11 cellular contexts compared by ENCODE assay signal in genomic region chr4:2871911-2872310, GRCh38. TPM values are rescaled to one million over a fixed set of nuclear protein-coding genes. Genes with fewer than 3 reads are reported as not detected.
DNase-seq lines count a peak whose midpoint lies in the region; ATAC-seq, FAIRE-seq and TF ChIP-seq lines count a peak whose summit lies in the region.
"Had no signal": no experiment of that assay in that cellular context is flagged by ENCODE, and none has a peak within 500 bp of the region (broad histone marks: within the 10 kb centered on the region; RNA-seq: fewer than 3 reads in every experiment).

No MANE protein-coding gene starts in this region.

- POLR2A ChIA-PET in PC-3 (lab: Charles Lee; ENCODE audit: unreplicated experiment), result no interaction called here

- H3K27me3 ChIP-seq in left ventricle myocardium inferior (ENCODE audit: low read depth) (no peaks in the 10 kb centered on the region), PC-3 (ENCODE audit: low read length) (no peaks in the 10 kb centered on the region), dorsolateral prefrontal cortex (no peaks in the 10 kb centered on the region), pancreas (no peaks in the 10 kb centered on the region)

- no peak overlapping the region for H2AFZ ChIP-seq in PC-3 (ENCODE audit: low read length)

- CTCF ChIA-PET in PC-3 (lab: Charles Lee), result no interaction called here

- WGBS in pancreas, 2 donors, result 64 to 70% methylated on average over 2 of the region's 2 CpGs

- no peak for FAIRE-seq in pancreas (lab: Jason Lieb, UNC)

- peaks cover 12% of the 10 kb centered on the region for H3K36me3 ChIP-seq in left ventricle myocardium inferior
- 0 out of 2 replicates have a peak, but pooled peaks cover 4% of the 10 kb centered on the region for H3K36me3 ChIP-seq in PC-3 (ENCODE audit: low read depth, low read length)
- H3K36me3 ChIP-seq in pancreas, result no peaks in the 10 kb centered on the region

- H3K4me3 ChIP-seq in left ventricle myocardium inferior, result no peak overlapping the region
- no peak overlapping the region for H3K4me3 ChIP-seq in PC-3 (ENCODE audit: low read length)
- H3K4me3 ChIP-seq in dorsolateral prefrontal cortex, result peak overlapping the region in 16 of 59 donors; percentile 0 to 74 (median 25)
- H3K4me3 ChIP-seq in pancreas, result no peak overlapping the region

- H3K4me1 ChIP-seq in left ventricle myocardium inferior (peaks cover 92% of the 10 kb centered on the region), PC-3 (ENCODE audit: insufficient read depth, low read length) (0 out of 2 replicates have a peak, but pooled peaks cover 6% of the 10 kb centered on the region), pancreas (peaks cover 25 to 52% (median 40%) of the 10 kb centered on the region in 3 donors)

- H3K4me2 ChIP-seq in PC-3 (ENCODE audit: low read length), result no peak overlapping the region

- peak overlapping the region; percentile 76 for H3K27ac ChIP-seq in left ventricle myocardium inferior (replicated peaks)
- no peak overlapping the region for H3K27ac ChIP-seq in PC-3 (ENCODE audit: low read length)
- H3K27ac ChIP-seq in dorsolateral prefrontal cortex, result peak overlapping the region in 55 of 59 donors; percentile 9 to 96 (median 87)
- H3K27ac ChIP-seq in pancreas, result no peak overlapping the region
- H3K27ac ChIP-seq: epithelial cell of prostate had no signal

- BruUV-seq in PC-3 (replicated peaks; lab: Mats Ljungman, UMichigan), result no TSS peak

- intact Hi-C loops in left ventricle myocardium inferior (cut with micrococcal nuclease) (no loop called here), cardiac septum (cut with DNase I) (no loop called here), PC-3 (cut with micrococcal nuclease) (no loop called here), dorsolateral prefrontal cortex (cut with DNase I) (no loop called here), pancreas (cut with DNase I) (no loop called here)

- peaks cover 52% of the 10 kb centered on the region for H3K79me2 ChIP-seq in PC-3 (ENCODE audit: low read length)

- TF ChIP-seq CTCF in left ventricle myocardium inferior (IDR thresholded peaks at IDR 0.05; ENCODE audit: borderline replicate concordance) (no peak), PC-3 (conservative IDR thresholded peaks at IDR 0.05; ENCODE audit: low read depth, low read length) (no peak), dorsolateral prefrontal cortex (IDR thresholded peaks at IDR 0.05 in 54 of 56, conservative IDR thresholded peaks at IDR 0.05 in 2 of 56; ENCODE audit: low read depth in 1 of 56, partially characterized antibody in 56 of 56) (peak in 2 of 56 donors; percentile 18 to 21), pancreas (IDR thresholded peaks at IDR 0.05) (no peak), GM10266 (IDR thresholded peaks at IDR 0.05; ENCODE audit: control insufficient read depth, insufficient read depth, low read depth, missing control alignments) (no peak)

- H4K20me1 ChIP-seq in PC-3 (ENCODE audit: low read length), result no peaks in the 10 kb centered on the region

- no peak overlapping the region for H3K9ac ChIP-seq in PC-3 (ENCODE audit: low read length)

- DNase-seq in left ventricle myocardium inferior, result no peak
- no peak for DNase-seq in cardiac septum (ENCODE audit: low spot score)
- DNase-seq in PC-3, result peak; percentile 7
- no peak for DNase-seq in dorsolateral prefrontal cortex
- DNase-seq in pancreas, result no peak
- no peak for DNase-seq in SKM-1 treated with dmso at 0.1 percent for 144 hours (lab: John Stamatoyannopoulos, UW; ENCODE audit: unreplicated experiment)
- no peak for DNase-seq in GM10266 (ENCODE audit: extremely low spot score)
- DNase-seq: aorta, Calu3 had no signal

- H3K9me3 ChIP-seq in left ventricle myocardium inferior (replicated peaks) (no peaks in the 10 kb centered on the region), PC-3 (ENCODE audit: low read length) (no peaks in the 10 kb centered on the region), pancreas (no peaks in the 10 kb centered on the region)

- H3K9me2 ChIP-seq in PC-3 (replicated peaks; ENCODE audit: low read length), result no peaks in the 10 kb centered on the region

- H3F3A ChIP-seq in PC-3 (ENCODE audit: low read length, unreplicated experiment), result no peaks in the 10 kb centered on the region

- ATAC-seq in PC-3, result no peak
- no peak for ATAC-seq in pancreas
- no peak for ATAC-seq in HG03280 (IDR thresholded peaks at IDR 0.05; ENCODE audit: unreplicated experiment)

RNA-seq across cellular contexts. Expression of gene ADD1, which starts 28.3 kb away (rescaled TPM):
- total RNA-seq in left ventricle myocardium inferior, result 212 TPM
- total RNA-seq in cardiac septum, result 213 TPM
- 118 and 124 TPM in 2 replicates for total RNA-seq in PC-3 (2014; rRNA removed)
- 100 to 1,000 TPM; 448 to 781 (median 536) TPM for total RNA-seq in dorsolateral prefrontal cortex
- total RNA-seq in pancreas, result 100 to 1,000 TPM in 1 of 6 donors, 10 to 100 TPM in 5; 70.9 to 160 (median 86.2) TPM
- 100 to 1,000 TPM; 158 to 160 TPM for polyA plus RNA-seq in pancreas

Comparison
In these comparisons a context has a peak if more than half of its experiments do, and no peak if none do; other contexts are left out.
1. H3K27ac ChIP-seq: peak in left ventricle myocardium inferior (single experiment) and dorsolateral prefrontal cortex (55 of 59); none in PC-3 (single experiment) and pancreas (0 of 4).